In the genomic region with DNA sequence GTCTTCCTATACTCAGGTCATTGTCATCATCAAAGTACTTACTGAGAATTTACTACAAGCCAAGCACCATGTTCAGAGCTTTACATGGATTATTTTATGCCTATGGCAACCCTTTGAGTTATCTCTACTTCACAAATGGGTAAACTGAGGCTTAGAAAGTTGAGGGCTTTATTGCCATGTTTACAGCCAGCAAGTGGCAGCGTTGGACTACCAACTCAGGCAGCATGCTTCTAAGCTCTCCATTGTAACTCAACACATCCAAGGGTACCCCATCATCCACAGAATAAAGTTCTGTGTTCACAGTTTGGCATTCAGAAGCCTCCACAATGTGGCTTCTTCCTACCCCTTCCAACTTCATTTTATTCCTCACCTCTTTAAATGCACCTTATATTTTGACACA, we compare ENCODE assay signal across 16 cellular contexts.
DNase-seq lines count a peak whose midpoint lies in the region; FAIRE-seq and TF ChIP-seq lines count a peak whose summit lies in the region.
"Had no signal": no experiment of that assay in that cellular context is flagged by ENCODE, and none has a peak within 500 bp of the region (broad histone marks: within the 10 kb centered on the region; RNA-seq: fewer than 3 reads in every experiment).

No MANE protein-coding gene starts in this region.

- no peak overlapping the region for H3K56ac ChIP-seq in H9 (ENCODE audit: insufficient read length, low read depth, low read length)

- no peak overlapping the region for H2BK15ac ChIP-seq in H9 (ENCODE audit: low read depth, low read length)

- no peak overlapping the region for H2BK12ac ChIP-seq in H9 (ENCODE audit: insufficient read length, low read depth, low read length)

- no peak overlapping the region for H3K27ac ChIP-seq in H9 (ENCODE audit: insufficient read length, low read depth, low read length)
- no peak overlapping the region for H3K27ac ChIP-seq in endodermal cell (ENCODE audit: low read depth, low read length)

- H4K8ac ChIP-seq in H9 (replicated peaks; ENCODE audit: insufficient read length, low read depth, low read length) = no peak overlapping the region

- H2AK5ac ChIP-seq in H9 (ENCODE audit: insufficient read length, low read length) = no peak overlapping the region

- H3K9me3 Mint-ChIP-seq in H9 = peaks cover 0 to 2% of the 10 kb centered on the region in 2 experiments; a peak in 2 of 5 replicates
- H3K9me3 Mint-ChIP-seq in endodermal cell = no peaks in the 10 kb centered on the region

- H2BK5ac ChIP-seq in H9 (ENCODE audit: insufficient read length, low read length) = no peak overlapping the region

- TF ChIP-seq CTCF in H9 (conservative IDR thresholded peaks at IDR 0.05) (peak; percentile 24; the same call in 2 of the 3 replicates), endodermal cell (conservative IDR thresholded peaks at IDR 0.05) (peak; percentile 13), GM20000 (IDR thresholded peaks at IDR 0.05; ENCODE audit: extremely low read depth, missing control alignments) (no peak)

- no peaks in the 10 kb centered on the region for H3K36me3 ChIP-seq in endodermal cell (ENCODE audit: control insufficient read depth, insufficient read depth, low read length)
- H3K36me3 ChIP-seq: HAP-1 had no signal

- H3K9me3 ChIP-seq in H9 (ENCODE audit: control insufficient read depth, low read depth, low read length) (no peaks in the 10 kb centered on the region), endodermal cell (ENCODE audit: control insufficient read depth, low read length) (no peaks in the 10 kb centered on the region)
- H3K9me3 ChIP-seq: HAP-1 had no signal

- H3K79me1 ChIP-seq in H9 (ENCODE audit: insufficient read depth, low read depth, low read length, poor library complexity, severe bottlenecking) = no peaks in the 10 kb centered on the region

- H3K4me3 Mint-ChIP-seq in H9 (no peak overlapping the region), endodermal cell (no peak overlapping the region)
- H3K4me3 Mint-ChIP-seq: CD4-positive, alpha-beta memory T cell; HFFc6 had no signal

- no peak overlapping the region for H3K18ac ChIP-seq in H9 (ENCODE audit: insufficient read length, low read depth, low read length)

- no peak overlapping the region for H4K91ac ChIP-seq in H9 (ENCODE audit: insufficient read length, low read depth, low read length)

- H3K27me3 ChIP-seq in H9 (ENCODE audit: insufficient read depth, low read length) (no peaks in the 10 kb centered on the region), endodermal cell (ENCODE audit: control insufficient read depth, insufficient read depth, low read length, poor library complexity, severe bottlenecking) (peaks cover 4% of the 10 kb centered on the region)

- H3K14ac ChIP-seq in H9 (ENCODE audit: insufficient read depth, low read length) = no peak overlapping the region

- H3K4ac ChIP-seq in H9 (ENCODE audit: low read depth, low read length) = no peak overlapping the region

- H3K27ac Mint-ChIP-seq in H9 (no peak overlapping the region), endodermal cell (no peak overlapping the region)
- H3K27ac Mint-ChIP-seq: CD4-positive, alpha-beta memory T cell; HFFc6 had no signal

- H3K4me1 Mint-ChIP-seq in H9 (peaks cover 5% of the 10 kb centered on the region in 2 experiments), endodermal cell (peaks cover 3% of the 10 kb centered on the region)
- H3K4me1 Mint-ChIP-seq: CD4-positive, alpha-beta memory T cell had no signal

- DNase-seq in H9 (no peak), NCI-H69 (lab: John Stamatoyannopoulos, UW) (peak; percentile 7), endodermal cell (no peak), GM20000 (ENCODE audit: low spot score) (no peak), DMS79 (lab: John Stamatoyannopoulos, UW) (no peak), frontal cortex (ENCODE audit: low spot score in 2 of 2) (no peak)
- DNase-seq: C1 segment of cervical spinal cord; Calu3; CD4-positive, alpha-beta memory T cell; COR-L47; DMS53; DND-41; HFFc6 had no signal

- no peak overlapping the region for H3K9ac ChIP-seq in H9 (ENCODE audit: extremely low read depth, insufficient read length, low read length)
- H3K9ac ChIP-seq in endodermal cell (ENCODE audit: extremely low read depth, low read length, poor library complexity, severe bottlenecking) = no peak overlapping the region

- no peak overlapping the region for H2AFZ ChIP-seq in H9 (ENCODE audit: low read length)

- no peak overlapping the region for H2BK120ac ChIP-seq in H9 (ENCODE audit: low read depth, low read length, poor library complexity, severe bottlenecking)

- no peak overlapping the region for H3T11ph ChIP-seq in H9 (ENCODE audit: low read length)

- no peak overlapping the region for H3K23ac ChIP-seq in H9 (ENCODE audit: insufficient read length, low read depth, low read length)

- H4K20me1 ChIP-seq in H9 (ENCODE audit: control insufficient read depth, insufficient read depth, insufficient read length) = no peaks in the 10 kb centered on the region

- no peak overlapping the region for H2BK20ac ChIP-seq in H9 (ENCODE audit: low read depth, low read length, poor library complexity, severe bottlenecking)

- H3K4me1 ChIP-seq in H9 (ENCODE audit: insufficient read depth, low read length) = no peaks in the 10 kb centered on the region; the same call in 1 of the 2 replicates
- peaks cover 3% of the 10 kb centered on the region for H3K4me1 ChIP-seq in endodermal cell (ENCODE audit: control insufficient read depth, insufficient read depth, low read length)
- H3K4me1 ChIP-seq: HAP-1 had no signal

- no peak for FAIRE-seq in frontal cortex (lab: Jason Lieb, UNC)
- FAIRE-seq: G401.6, GM12892 had no signal

- WGBS in H9 (ENCODE audit: extremely low coverage, insufficient read length, low lambda C conversion rate) = no CpG with 5 or more reads among the region's 1 CpG
- WGBS in endodermal cell (ENCODE audit: insufficient coverage in 1 of 2, insufficient read length in 1 of 2), 2 experiments = 95 to 100% methylated on average over 1 of the region's 1 CpG

- no peak overlapping the region for H3K4me2 ChIP-seq in H9 (ENCODE audit: insufficient read depth, insufficient read length, low read length)

- no peaks in the 10 kb centered on the region for H3K27me3 Mint-ChIP-seq in H9 (ENCODE audit: low read depth)
- peaks cover 2% of the 10 kb centered on the region for H3K27me3 Mint-ChIP-seq in endodermal cell (ENCODE audit: insufficient read depth)
- H3K27me3 Mint-ChIP-seq: CD4-positive, alpha-beta memory T cell had no signal

- no peak overlapping the region for H3K4me3 ChIP-seq in endodermal cell (ENCODE audit: low read length)
- H3K4me3 ChIP-seq: HAP-1 had no signal

- H4K5ac ChIP-seq in H9 (ENCODE audit: insufficient read length, low read depth, low read length) = no peak overlapping the region

- H3K79me2 ChIP-seq in H9 (ENCODE audit: insufficient read depth, low read length) = no peaks in the 10 kb centered on the region

- H3K36me3 Mint-ChIP-seq in H9 (ENCODE audit: insufficient read depth in 1 of 3, low read depth in 3 of 3) = no peaks in the 10 kb centered on the region
- no peaks in the 10 kb centered on the region for H3K36me3 Mint-ChIP-seq in endodermal cell (ENCODE audit: low read depth)
- H3K36me3 Mint-ChIP-seq: CD4-positive, alpha-beta memory T cell had no signal

- no peaks in the 10 kb centered on the region for H3K23me2 ChIP-seq in H9 (ENCODE audit: insufficient read length, low read depth, low read length, poor library complexity, severe bottlenecking)
